In genomic region chr1:156152628-156153027, GRCh38 we compare ENCODE assay signal across 14 cellular contexts. TPM values are rescaled to one million over a fixed set of nuclear protein-coding genes. Genes with fewer than 3 reads are reported as not detected.
A peak's percentile ranks its signal among the peaks of the same experiment; 100 is the strongest.
DNase-seq lines count a peak whose midpoint lies in the region; ATAC-seq, FAIRE-seq and TF ChIP-seq lines count a peak whose summit lies in the region.
"Had no signal": no experiment of that assay in that cellular context is flagged by ENCODE, and none has a peak within 500 bp of the region (broad histone marks: within the 10 kb centered on the region; RNA-seq: fewer than 3 reads in every experiment).

No MANE protein-coding gene starts in this region.

- CTCF ChIA-PET in GM12878 (lab: Yijun Ruan, JAX), result interaction anchor here (0.6 to 16.8 kb wide), 5 partner anchors 47 to 185 kb away, joined by 4 to 502 read pairs (median 5); partner anchors contain the start of genes CCT3 and TSACC

- H4K20me1 ChIP-seq in Karpas-422 (ENCODE audit: insufficient read depth, low read depth, low read length) (no peaks in the 10 kb centered on the region), GM12878 (ENCODE audit: control insufficient read depth, insufficient read depth) (no peaks in the 10 kb centered on the region), osteoblast (ENCODE audit: insufficient read depth, low read length) (no peaks in the 10 kb centered on the region)

- TF ChIP-seq CTCF in GM12878 (IDR thresholded peaks at IDR 0.05 in 2 of 3, conservative IDR thresholded peaks at IDR 0.05 in 1 of 3; ENCODE audit: control insufficient read depth in 2 of 3, extremely low read depth in 1 of 3, insufficient read depth in 1 of 3, low read depth in 3 of 3, low read length in 3 of 3), result no peak
- TF ChIP-seq CTCF in osteoblast (IDR thresholded peaks at IDR 0.05; ENCODE audit: extremely low read depth, low read depth, low read length), result no peak
- TF ChIP-seq CTCF in brain microvascular endothelial cell (IDR thresholded peaks at IDR 0.05; ENCODE audit: low read depth, low read length, missing control alignments), result no peak
- no peak for TF ChIP-seq CTCF in tibial artery (IDR thresholded peaks at IDR 0.05)

- POLR2A ChIA-PET in GM12878 (lab: Charles Lee), result interaction anchor here (0.5 to 11.7 kb wide), 7 partner anchors 12 to 791 kb away, joined by 3 to 158 read pairs (median 15); partner anchors contain the start of genes PMF1, SLC25A44 and SMG5

- SMC1A ChIA-PET in GM12878 (lab: Charles Lee; ENCODE audit: uncharacterized antibody, unreplicated experiment), result interaction anchor here (0.6 to 22.3 kb wide), 8 partner anchors 12 to 71 kb away, joined by 3 to 411 read pairs (median 11); partner anchors contain the start of gene PMF1

- H3K4me2 ChIP-seq in Karpas-422 (ENCODE audit: low read depth, low read length, poor library complexity, severe bottlenecking) (peak overlapping the region; percentile 93), GM12878 (ENCODE audit: control insufficient read depth, insufficient read depth) (peak overlapping the region; percentile 54), osteoblast (ENCODE audit: insufficient read depth, low read length) (no peak overlapping the region)
- H3K4me2 ChIP-seq: neural progenitor cell had no signal

- DNase-seq in Daoy (ENCODE audit: low read depth), result peak; percentile 48
- DNase-seq in Karpas-422, result no peak
- no peak for DNase-seq in GM12878 (ENCODE audit: low read depth, low spot score)
- peak; percentile 80 for DNase-seq in osteoblast (ENCODE audit: insufficient read length, low spot score, missing footprints)
- no peak for DNase-seq in brain microvascular endothelial cell
- DNase-seq in stimulated activated CD4-positive, alpha-beta T cell treated with anti-CD3 and anti-CD28 coated beads, Interleukin-4, amount 100 ng/mL, for 4 hours, result no peak
- no peak for DNase-seq in tibial artery
- DNase-seq: activated naive CD4-positive, alpha-beta T cell treated with anti-CD3 and anti-CD28 coated beads, Interleukin-2, amount 10 ng/mL, durations not matched to agents 7 days and 5 days; KG1; left ventricle myocardium superior; NCI-H1694 treated with DMSO at 0.1 percent for 48 hours; NCI-H526 treated with DMSO at 0.1 percent for 48 hours had no signal

- FAIRE-seq in GM12878 (lab: Jason Lieb, UNC), result no peak

- no peaks in the 10 kb centered on the region for H3K36me3 ChIP-seq in Karpas-422 (ENCODE audit: insufficient read depth, low read length)
- H3K36me3 ChIP-seq in GM12878 (ENCODE audit: control insufficient read depth in 2 of 2, insufficient read depth in 2 of 2, low read length in 1 of 2), result 0 out of 4 replicates have a peak, but pooled peaks cover 0 to under 1% of the 10 kb centered on the region in 2 experiments
- no peaks in the 10 kb centered on the region for H3K36me3 ChIP-seq in osteoblast (ENCODE audit: insufficient read depth, low read length)
- H3K36me3 ChIP-seq in brain microvascular endothelial cell (replicated peaks), result no peaks in the 10 kb centered on the region
- no peaks in the 10 kb centered on the region for H3K36me3 ChIP-seq in tibial artery
- H3K36me3 ChIP-seq: neural progenitor cell had no signal

- ATAC-seq in GM12878, result no peak
- ATAC-seq: left ventricle myocardium superior, Right ventricle myocardium inferior had no signal

- H3K9me3 ChIP-seq in Karpas-422 (ENCODE audit: low read length) (no peaks in the 10 kb centered on the region), GM12878 (replicated peaks; ENCODE audit: control insufficient read depth, insufficient read depth, low read length) (no peaks in the 10 kb centered on the region), osteoblast (ENCODE audit: low read depth, low read length) (no peaks in the 10 kb centered on the region), tibial artery (no peaks in the 10 kb centered on the region)

- H2AFZ ChIP-seq in Karpas-422 (ENCODE audit: low read length) (no peak overlapping the region), GM12878 (ENCODE audit: control insufficient read depth, low read depth, low read length) (peak overlapping the region; percentile 0), osteoblast (ENCODE audit: low read length) (no peak overlapping the region)
- H2AFZ ChIP-seq: neural progenitor cell had no signal

- H3K4me1 ChIP-seq in Karpas-422 (ENCODE audit: low read length) (peaks cover 96% of the 10 kb centered on the region), GM12878 (ENCODE audit: control insufficient read depth, insufficient read depth, low read length) (peaks cover 87% of the 10 kb centered on the region), osteoblast (ENCODE audit: insufficient read depth, low read length) (peaks cover 9% of the 10 kb centered on the region), tibial artery (peaks cover 0 to 24% (median 3%) of the 10 kb centered on the region in 4 donors)

- no peaks in the 10 kb centered on the region for H3K9me2 ChIP-seq in Karpas-422 (replicated peaks; ENCODE audit: insufficient read depth, low read length)

- TF ChIP-seq EP300 in GM12878 (IDR thresholded peaks at IDR 0.05; ENCODE audit: borderline replicate concordance in 1 of 2, control insufficient read depth in 1 of 2, low read depth in 2 of 2, low read length in 2 of 2), result no peak

- no peak for TF ChIP-seq RAD21 in GM12878 (IDR thresholded peaks at IDR 0.05; ENCODE audit: insufficient read depth, low read depth, low read length)

- RAD21 ChIA-PET in GM12878 (lab: Charles Lee; ENCODE audit: unreplicated experiment), result interaction anchor here (1.0 to 17.9 kb wide), 7 partner anchors 12 to 175 kb away, joined by 4 to 361 read pairs (median 17); partner anchors contain the start of genes PMF1 and SLC25A44

- 25% methylated on average over 5 of the region's 5 CpGs for WGBS in GM12878 (ENCODE audit: insufficient coverage, insufficient replicate concordance, low lambda C conversion rate, missing lambda C conversion rate)

- H3K9ac ChIP-seq in Karpas-422 (ENCODE audit: low read length) (peak overlapping the region; percentile 78), GM12878 (ENCODE audit: control insufficient read depth, insufficient read depth, low read length) (0 out of 2 replicates have a peak overlapping the region, but pooled peaks have one; percentile 3)
- H3K9ac ChIP-seq: neural progenitor cell had no signal

- TF ChIP-seq POLR2A in GM12878 (IDR thresholded peaks at IDR 0.05; ENCODE audit: low read depth, low read length), result no peak

- no TSS peak for BruUV-seq in GM12878 (replicated peaks; lab: Mats Ljungman, UMichigan)

- H3K79me2 ChIP-seq in Karpas-422 (ENCODE audit: low read length), result peaks cover 21% of the 10 kb centered on the region
- H3K79me2 ChIP-seq in GM12878 (ENCODE audit: control insufficient read depth, insufficient read depth, low read length), result peaks cover 38% of the 10 kb centered on the region
- H3K79me2 ChIP-seq in osteoblast (ENCODE audit: insufficient read depth, low read length), result no peaks in the 10 kb centered on the region

- peak overlapping the region; percentile 37; the same call in 1 of the 2 replicates for H3K4me3 ChIP-seq in Karpas-422 (ENCODE audit: low read length)
- H3K4me3 ChIP-seq in GM12878, result no peak overlapping the region
- no peak overlapping the region for H3K4me3 ChIP-seq in osteoblast (ENCODE audit: insufficient read depth, low read length)
- no peak overlapping the region for H3K4me3 ChIP-seq in brain microvascular endothelial cell (ENCODE audit: low read depth, low read length)
- no peak overlapping the region for H3K4me3 ChIP-seq in tibial artery
- H3K4me3 ChIP-seq: neural progenitor cell had no signal

- H3K27me3 ChIP-seq in Karpas-422 (ENCODE audit: low read length), result no peaks in the 10 kb centered on the region
- H3K27me3 ChIP-seq in GM12878 (replicated peaks in 1 of 2; ENCODE audit: control insufficient read depth in 2 of 2, insufficient read depth in 2 of 2, low read length in 1 of 2), result no peaks in the 10 kb centered on the region
- peaks cover 11% of the 10 kb centered on the region for H3K27me3 ChIP-seq in osteoblast (ENCODE audit: insufficient read depth, low read length)
- peaks cover 8% of the 10 kb centered on the region for H3K27me3 ChIP-seq in brain microvascular endothelial cell (replicated peaks)
- peaks cover 0 to 9% of the 10 kb centered on the region in 2 donors for H3K27me3 ChIP-seq in tibial artery

- H3K27ac ChIP-seq in Karpas-422 (ENCODE audit: low read length), result peak overlapping the region; percentile 92
- H3K27ac ChIP-seq in GM12878 (ENCODE audit: control insufficient read depth, insufficient read depth), result peak overlapping the region; percentile 82
- H3K27ac ChIP-seq in osteoblast (ENCODE audit: low read depth, low read length), result no peak overlapping the region
- no peak overlapping the region for H3K27ac ChIP-seq in brain microvascular endothelial cell
- H3K27ac ChIP-seq in tibial artery, result no peak overlapping the region
- H3K27ac ChIP-seq: neural progenitor cell had no signal

- in situ Hi-C loops in GM12878 (cut with MboI) (no loop called here), brain microvascular endothelial cell (cut with HindIII; ENCODE audit: low pct_ligation_motif_present, low sequenced_read_pairs) (no loop called here)

- intact Hi-C loops in GM12878 (cut with micrococcal nuclease; ENCODE audit: unreplicated experiment) (no loop called here), tibial artery (cut with DNase I; ENCODE audit: low total_unique reads) (no loop called here)

RNA-seq across cellular contexts. Expression of gene SEMA4A, which starts 0.8 kb away (rescaled TPM):
- 0.29 and 0.68 TPM in 2 replicates for total RNA-seq in Daoy (2014; rRNA removed; shearing (Covaris generic))
- 46.7 and 66.7 TPM in 2 replicates for total RNA-seq in Karpas-422 (2014; rRNA removed; shearing (Covaris generic); ENCODE audit: low replicate concordance)
- 64.1 and 65.1 TPM in 2 replicates for total RNA-seq in GM12878 (2013; cell fraction: nucleolus; rRNA removed)
- total RNA-seq in GM12878 (2014; rRNA removed) (24.4 and 36.5 TPM in 2 replicates), GM12878 (2014; rRNA removed; fragmentation: Illumina TruSeq; extraction: Trizol) (16.5 and 17.2 TPM in 2 replicates), GM12878 (2021) (46.3 and 52.1 TPM in 2 replicates), osteoblast (1.5 and 1.8 TPM in 2 replicates)
- polyA plus RNA-seq in GM12878 (2011; ENCODE audit: low read depth), result 18.2 TPM
- polyA plus RNA-seq in GM12878 (2011; rRNA removed) (10.5 and 20.9 TPM in 2 replicates), GM12878 (2014; fragmentation: Illumina TruSeq; extraction: Trizol) (25.7 and 31.2 TPM in 2 replicates), GM12878 (2014; fragmentation: Nextera tagmentation; extraction: Ambion mirVana) (1 to 10 TPM; 2.6 to 3.4 TPM), GM12878 (2014; rRNA removed) (34.4 and 38.4 TPM in 2 replicates), GM12878 (2016; fragmentation: Nextera tagmentation; extraction: Ambion mirVana) (10 to 100 TPM; 60.3 to 64.2 TPM)
- 24.1 and 29.5 TPM in 2 replicates for polyA plus RNA-seq in GM12878 (2011; cell fraction: cytosol; rRNA removed)
- polyA plus RNA-seq in GM12878 (2011; cell fraction: nucleus; rRNA removed), result 35.2 and 36.4 TPM in 2 replicates
- 25.7 and 38.9 TPM in 2 replicates for polyA plus RNA-seq in GM12878 (2012)
- polyA minus RNA-seq in GM12878 (2011; rRNA and poly(A)+ RNA removed), result 35.6 and 48.7 TPM in 2 replicates
- polyA minus RNA-seq in GM12878 (2011; cell fraction: cytosol; rRNA and poly(A)+ RNA removed), result 21.6 and 23.9 TPM in 2 replicates
- 25.8 and 43.8 TPM in 2 replicates for polyA minus RNA-seq in GM12878 (2011; cell fraction: nucleus; rRNA and poly(A)+ RNA removed)

RNA-seq across cellular contexts. Expression of gene LMNA, which starts 38.1 kb away (rescaled TPM):
- total RNA-seq in Daoy (2014; rRNA removed; shearing (Covaris generic)), result 708 and 737 TPM in 2 replicates
- 27.5 and 41.6 TPM in 2 replicates for total RNA-seq in Karpas-422 (2014; rRNA removed; shearing (Covaris generic); ENCODE audit: low replicate concordance)
- total RNA-seq in GM12878 (2013; cell fraction: nucleolus; rRNA removed), result 58.3 and 77.1 TPM in 2 replicates
- total RNA-seq in GM12878 (2014; rRNA removed) (130 and 136 TPM in 2 replicates), GM12878 (2014; rRNA removed; fragmentation: Illumina TruSeq; extraction: Trizol) (31.6 and 35.1 TPM in 2 replicates), GM12878 (2021) (188 and 189 TPM in 2 replicates), osteoblast (774 and 854 TPM in 2 replicates)
- 30.2 TPM for polyA plus RNA-seq in GM12878 (2011; ENCODE audit: low read depth)
- polyA plus RNA-seq in GM12878 (2011; rRNA removed) (37.3 and 52.9 TPM in 2 replicates), GM12878 (2014; fragmentation: Illumina TruSeq; extraction: Trizol) (9.6 and 30.1 TPM in 2 replicates), GM12878 (2014; fragmentation: Nextera tagmentation; extraction: Ambion mirVana) (1 to 10 TPM in 1 of 2 experiments, under 1 TPM in 1; 0.42 to 6.0 TPM), GM12878 (2014; rRNA removed) (101 and 109 TPM in 2 replicates), GM12878 (2016; fragmentation: Nextera tagmentation; extraction: Ambion mirVana) (100 to 1,000 TPM; 320 to 334 TPM)
- 76.4 and 82.6 TPM in 2 replicates for polyA plus RNA-seq in GM12878 (2011; cell fraction: cytosol; rRNA removed)
- 164 and 324 TPM in 2 replicates for polyA plus RNA-seq in GM12878 (2011; cell fraction: nucleus; rRNA removed)
- polyA plus RNA-seq in GM12878 (2012), result 32.4 and 54.8 TPM in 2 replicates
- polyA minus RNA-seq in GM12878 (2011; rRNA and poly(A)+ RNA removed), result 42.8 and 77.1 TPM in 2 replicates
- polyA minus RNA-seq in GM12878 (2011; cell fraction: cytosol; rRNA and poly(A)+ RNA removed), result 30.6 and 41.6 TPM in 2 replicates
- 32.8 and 46.7 TPM in 2 replicates for polyA minus RNA-seq in GM12878 (2011; cell fraction: nucleus; rRNA and poly(A)+ RNA removed)

RNA-seq across cellular contexts. Expression of gene SLC25A44, which starts 41.3 kb away (rescaled TPM):
- 14.0 and 15.1 TPM in 2 replicates for total RNA-seq in Daoy (2014; rRNA removed; shearing (Covaris generic))
- 16.8 and 24.0 TPM in 2 replicates for total RNA-seq in Karpas-422 (2014; rRNA removed; shearing (Covaris generic); ENCODE audit: low replicate concordance)
- total RNA-seq in GM12878 (2013; cell fraction: nucleolus; rRNA removed), result 29.0 and 32.4 TPM in 2 replicates
- total RNA-seq in GM12878 (2014; rRNA removed) (22.4 and 25.6 TPM in 2 replicates), GM12878 (2014; rRNA removed; fragmentation: Illumina TruSeq; extraction: Trizol) (21.1 TPM in 2 replicates), GM12878 (2021) (28.7 and 37.7 TPM in 2 replicates), osteoblast (15.0 and 15.2 TPM in 2 replicates)
- 12.3 TPM for polyA plus RNA-seq in GM12878 (2011; ENCODE audit: low read depth)
- polyA plus RNA-seq in GM12878 (2011; rRNA removed) (22.2 and 36.3 TPM in 2 replicates), GM12878 (2014; fragmentation: Illumina TruSeq; extraction: Trizol) (36.5 and 43.3 TPM in 2 replicates), GM12878 (2014; fragmentation: Nextera tagmentation; extraction: Ambion mirVana) (1 to 10 TPM; 7.1 to 9.2 TPM), GM12878 (2014; rRNA removed) (28.3 and 29.9 TPM in 2 replicates), GM12878 (2016; fragmentation: Nextera tagmentation; extraction: Ambion mirVana) (10 to 100 TPM; 32.5 to 35.8 TPM)
- polyA plus RNA-seq in GM12878 (2011; cell fraction: cytosol; rRNA removed), result 37.9 and 40.4 TPM in 2 replicates
- polyA plus RNA-seq in GM12878 (2011; cell fraction: nucleus; rRNA removed), result 21.2 and 21.6 TPM in 2 replicates
- polyA plus RNA-seq in GM12878 (2012), result 12.9 and 17.2 TPM in 2 replicates
- polyA minus RNA-seq in GM12878 (2011; rRNA and poly(A)+ RNA removed), result 39.0 and 49.8 TPM in 2 replicates
- 10.4 and 12.9 TPM in 2 replicates for polyA minus RNA-seq in GM12878 (2011; cell fraction: cytosol; rRNA and poly(A)+ RNA removed)
- 7.4 and 13.0 TPM in 2 replicates for polyA minus RNA-seq in GM12878 (2011; cell fraction: nucleus; rRNA and poly(A)+ RNA removed)

Comparison
In these comparisons a context has a peak if more than half of its experiments do, and no peak if none do; other contexts are left out.
1. DNase-seq: peak in Daoy (single experiment) and osteoblast (single experiment); none in Karpas-422 (single experiment), GM12878 (single experiment), brain microvascular endothelial cell (single experiment), stimulated activated CD4-positive, alpha-beta T cell treated with anti-CD3 and anti-CD28 coated beads, Interleukin-4, amount 100 ng/mL, for 4 hours (0 of 2) and tibial artery (0 of 2).
2. H3K27ac ChIP-seq: peak in Karpas-422 (single experiment) and GM12878 (single experiment); none in osteoblast (single experiment), brain microvascular endothelial cell (single experiment) and tibial artery (0 of 2).